In the genomic region with DNA sequence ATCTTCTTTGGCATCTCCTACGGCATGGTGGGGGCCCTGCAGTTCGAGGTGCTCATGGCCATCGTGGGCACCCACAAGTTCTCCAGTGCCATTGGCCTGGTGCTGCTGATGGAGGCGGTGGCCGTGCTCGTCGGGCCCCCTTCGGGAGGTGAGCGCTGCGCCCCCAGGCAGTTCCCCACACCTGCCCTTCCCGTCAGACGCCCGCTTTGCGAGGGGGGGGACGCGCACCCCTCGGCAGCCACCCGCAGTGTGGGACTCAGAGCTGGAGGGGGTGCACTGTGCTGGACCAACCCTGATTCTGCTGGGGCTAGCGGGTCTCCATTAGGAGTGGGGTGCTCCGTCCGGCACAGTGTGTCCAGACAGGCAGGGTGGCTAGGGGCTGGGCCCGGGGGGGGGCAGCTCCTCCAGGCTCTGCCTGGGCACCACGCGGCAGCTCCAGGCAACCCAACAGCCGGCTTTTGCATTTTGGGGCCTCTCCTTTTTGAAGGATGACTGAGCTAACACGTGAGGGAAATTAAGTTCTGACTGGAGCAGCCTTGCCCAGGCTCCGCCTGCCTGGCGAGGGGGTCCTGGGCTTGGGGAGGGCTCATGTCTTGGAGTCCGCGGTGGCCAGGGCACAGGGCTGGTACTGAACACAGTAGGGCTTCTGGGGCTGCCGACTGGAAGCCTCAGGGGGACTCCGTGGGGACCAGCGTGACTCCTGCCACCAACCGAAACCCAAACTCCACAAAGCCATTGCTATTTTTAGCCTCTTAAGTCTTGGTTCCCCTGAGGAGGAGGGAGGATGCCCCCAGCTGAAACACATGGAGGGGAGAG, we compare ENCODE assay signal across 9 cellular contexts. TPM values are rescaled to one million over a fixed set of nuclear protein-coding genes. Genes with fewer than 3 reads are reported as not detected.
DNase-seq lines count a peak whose midpoint lies in the region; ATAC-seq and TF ChIP-seq lines count a peak whose summit lies in the region.
"Had no signal": no experiment of that assay in that cellular context is flagged by ENCODE, and none has a peak within 500 bp of the region (broad histone marks: within the 10 kb centered on the region; RNA-seq: fewer than 3 reads in every experiment).

No MANE protein-coding gene starts in this region.

- peaks cover 20 to 80% (median 72%) of the 10 kb centered on the region in 4 donors for H3K4me1 ChIP-seq in tibial artery

- H3K36me3 ChIP-seq in tibial artery, result peaks cover 0 to 20% (median 2%) of the 10 kb centered on the region in 3 donors

- peak overlapping the region; percentile 16 to 33 for H3K4me3 ChIP-seq in tibial artery
- H3K4me3 ChIP-seq: PC-9 had no signal

- H3K9me3 ChIP-seq in tibial artery, result no peaks in the 10 kb centered on the region

- DNase-seq in activated CD8-positive, alpha-beta memory T cell treated with anti-CD3 and anti-CD28 coated beads for 24 hours, result peak; percentile 62
- no peak for DNase-seq in activated CD8-positive, alpha-beta memory T cell treated with anti-CD3 and anti-CD28 coated beads, Interleukin-2, amount 50 U/mL, for 4 hours
- DNase-seq in amniotic epithelial cell (ENCODE audit: low read depth) (peak; percentile 19), medulla oblongata (ENCODE audit: extremely low spot score) (peak; percentile 69), tibial artery (peak in 1 of 2 donors; percentile 77), occipital lobe (lab: John Stamatoyannopoulos, UW) (no peak), NCI-H2107 (lab: John Stamatoyannopoulos, UW) (no peak)

- no peak for TF ChIP-seq CTCF in tibial artery (IDR thresholded peaks at IDR 0.05)

- H3K27ac ChIP-seq in tibial artery, result peak overlapping the region; percentile 84 to 89
- H3K27ac ChIP-seq: PC-9 had no signal

- no peaks in the 10 kb centered on the region for H3K27me3 ChIP-seq in tibial artery

- intact Hi-C loops in tibial artery (cut with DNase I; ENCODE audit: low total_unique reads), result no loop called here

- ATAC-seq in HG03442 (IDR thresholded peaks at IDR 0.05; ENCODE audit: unreplicated experiment), result no peak

RNA-seq across cellular contexts. Expression of a gene that starts 9.1 kb away (rescaled TPM):
- total RNA-seq in occipital lobe, result 4.2 TPM

RNA-seq across cellular contexts. Expression of a gene that starts 25.3 kb away (rescaled TPM):
- 18.6 TPM for total RNA-seq in occipital lobe

RNA-seq across cellular contexts. Expression of a gene that starts 35.5 kb away (rescaled TPM):
- total RNA-seq in occipital lobe, result 23.9 TPM

Comparison
In these comparisons a context has a peak if more than half of its experiments do, and no peak if none do; other contexts are left out.
1. DNase-seq: peak in activated CD8-positive, alpha-beta memory T cell treated with anti-CD3 and anti-CD28 coated beads for 24 hours (single experiment), amniotic epithelial cell (single experiment) and medulla oblongata (single experiment); none in activated CD8-positive, alpha-beta memory T cell treated with anti-CD3 and anti-CD28 coated beads, Interleukin-2, amount 50 U/mL, for 4 hours (single experiment), occipital lobe (single experiment) and NCI-H2107 (single experiment).